11 cellular contexts compared by ENCODE assay signal in genomic region chr9:126626117-126627022, GRCh38. TPM values are rescaled to one million over a fixed set of nuclear protein-coding genes. Genes with fewer than 3 reads are reported as not detected.
DNase-seq lines count a peak whose midpoint lies in the region; ATAC-seq and TF ChIP-seq lines count a peak whose summit lies in the region.
"Had no signal": no experiment of that assay in that cellular context is flagged by ENCODE, and none has a peak within 500 bp of the region (broad histone marks: within the 10 kb centered on the region; RNA-seq: fewer than 3 reads in every experiment).

No MANE protein-coding gene starts in this region.

- no peak for DNase-seq in Right ventricle myocardium inferior (ENCODE audit: missing footprints)
- no peak for DNase-seq in cardiac septum (ENCODE audit: low spot score)
- DNase-seq in coronary artery (ENCODE audit: low spot score), result no peak
- no peak for DNase-seq in naive B cell
- no peak for DNase-seq in vagina (ENCODE audit: extremely low spot score in 2 of 2)
- no peak for DNase-seq in kidney glomerular epithelial cell (lab: John Stamatoyannopoulos, UW)
- no peak for DNase-seq in HCEC 1CT
- no peak for DNase-seq in NK-92 treated with Interleukin-12 subunit alpha and Interleukin-12 subunit beta, amount 100 ng/mL, for 24 hours (lab: John Stamatoyannopoulos, UW)
- DNase-seq: DMS153, Karpas-422 had no signal

- H3K4me3 ChIP-seq in coronary artery (peak overlapping the region; percentile 64), vagina (peak overlapping the region; percentile 20 to 29)

- no peaks in the 10 kb centered on the region for H3K36me3 Mint-ChIP-seq in naive B cell

- no peaks in the 10 kb centered on the region for H3K9me3 ChIP-seq in vagina

- peak overlapping the region; percentile 73 to 92 (median 88) for H3K4me3 Mint-ChIP-seq in naive B cell

- peaks cover 57 to 96% (median 79%) of the 10 kb centered on the region in 3 donors for H3K27me3 Mint-ChIP-seq in naive B cell

- H3K27ac ChIP-seq in coronary artery (no peak overlapping the region), vagina (no peak overlapping the region)

- no peaks in the 10 kb centered on the region for H3K9me3 Mint-ChIP-seq in naive B cell

- intact Hi-C loops in Right ventricle myocardium inferior (cut with DNase I) (no loop called here), cardiac septum (cut with DNase I) (no loop called here), vagina (cut with DNase I) (no loop called here)

- TF ChIP-seq CTCF in coronary artery (IDR thresholded peaks at IDR 0.05) (no peak), vagina (IDR thresholded peaks at IDR 0.05) (no peak)

- H3K36me3 ChIP-seq in vagina, result no peaks in the 10 kb centered on the region

- peak overlapping the region in 2 of 6 donors; percentile 22 to 68 for H3K27ac Mint-ChIP-seq in naive B cell

- H3K27me3 ChIP-seq in vagina, result peaks cover 38% of the 10 kb centered on the region

- ATAC-seq in Right ventricle myocardium inferior (peak; percentile 33), naive B cell (ENCODE audit: low read depth in 2 of 2) (peak in 1 of 2 donors; percentile 27)

- H3K4me1 Mint-ChIP-seq in naive B cell, result peaks cover 8 to 30% (median 29%) of the 10 kb centered on the region in 3 donors

- H3K4me1 ChIP-seq in vagina, result peaks cover 29% of the 10 kb centered on the region

- TF ChIP-seq POLR2A in vagina (IDR thresholded peaks at IDR 0.05), result no peak

RNA-seq across cellular contexts. Expression of gene LMX1B, which starts 12.6 kb away (rescaled TPM):
- total RNA-seq in Right ventricle myocardium inferior, result 1.2 TPM
- total RNA-seq in cardiac septum, result 0.62 TPM
- polyA plus RNA-seq in naive B cell (ENCODE audit: low read depth in 6 of 6), result not detected
- total RNA-seq in vagina, result not detected
- total RNA-seq: T-helper 2 cell treated with Interferon-gamma antibody and Interleukin-4, amounts not matched to agents 100 ng/mL and 5 ng/mL, for 36 hours had no signal
